ENCODE assay signal across 15 cellular contexts in the genomic region with DNA sequence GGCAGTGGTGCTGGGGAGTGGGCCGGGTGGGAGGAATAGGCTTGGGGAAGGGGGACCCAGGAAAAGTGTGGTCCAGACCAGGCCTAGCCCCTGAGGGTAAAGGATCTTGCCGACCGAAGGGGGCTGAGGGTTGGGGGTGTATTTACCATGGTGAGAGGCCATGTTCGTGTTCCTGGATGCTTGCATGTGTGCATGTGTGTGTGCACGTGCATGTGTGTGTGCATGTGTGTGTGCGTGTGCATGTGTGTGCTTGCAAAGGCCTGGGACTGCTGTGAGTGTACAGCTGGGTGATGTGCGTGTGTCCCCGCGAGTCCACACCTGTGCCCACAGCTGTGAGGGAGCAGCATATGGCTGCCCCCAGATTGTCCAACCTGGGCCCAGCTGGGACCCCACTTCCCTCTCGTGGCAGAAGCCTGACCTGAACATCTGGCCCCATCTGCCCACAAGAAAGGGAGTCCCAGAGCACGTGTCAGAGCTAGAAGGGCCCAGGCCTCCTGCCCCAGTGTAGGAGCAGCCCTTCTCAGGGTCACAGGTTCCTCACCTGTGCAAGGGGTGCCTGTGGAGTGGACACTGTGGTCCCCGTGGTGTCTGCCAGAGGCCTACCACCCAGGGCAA. TPM values are rescaled to one million over a fixed set of nuclear protein-coding genes. Genes with fewer than 3 reads are reported as not detected.
DNase-seq lines count a peak whose midpoint lies in the region; ATAC-seq and TF ChIP-seq lines count a peak whose summit lies in the region.
"Had no signal": no experiment of that assay in that cellular context is flagged by ENCODE, and none has a peak within 500 bp of the region (broad histone marks: within the 10 kb centered on the region; RNA-seq: fewer than 3 reads in every experiment).

No MANE protein-coding gene starts in this region.

- peaks cover 2% of the 10 kb centered on the region for H3K9me3 Mint-ChIP-seq in activated CD4-positive, alpha-beta T cell treated with anti-CD3 and anti-CD28 coated beads, Interleukin-2, amount 10 ng/mL, durations not matched to agents 7 days and 5 days
- H3K9me3 Mint-ChIP-seq: T-helper 1 cell treated with Interleukin-12 subunit alpha and Interleukin-12 subunit beta and Interleukin-4 antibody, amounts not matched to agents 30 μg/mL and 1 μg/mL, for 36 hours had no signal

- intact Hi-C loops in esophagus squamous epithelium (cut with DNase I) (no loop called here), gastrocnemius medialis (cut with DNase I; ENCODE audit: low total_unique reads) (no loop called here)

- H3K4me3 ChIP-seq in esophagus squamous epithelium (no peak overlapping the region), skin epidermis (no peak overlapping the region), gastrocnemius medialis (no peak overlapping the region)
- H3K4me3 ChIP-seq: testis had no signal

- 73% methylated on average over 10 of the region's 12 CpGs; no CpG with 5 or more reads in 1 of the 2 donors for WGBS in esophagus squamous epithelium, 2 donors

- TF ChIP-seq CTCF in esophagus squamous epithelium (IDR thresholded peaks at IDR 0.05): no peak
- TF ChIP-seq CTCF in gastrocnemius medialis (IDR thresholded peaks at IDR 0.05 in 4 of 5, conservative IDR thresholded peaks at IDR 0.05 in 1 of 5): no peak

- ATAC-seq in gastrocnemius medialis: no peak
- ATAC-seq in HG03460 (IDR thresholded peaks at IDR 0.05; ENCODE audit: unreplicated experiment): no peak

- H3K36me3 ChIP-seq in esophagus squamous epithelium (no peaks in the 10 kb centered on the region), gastrocnemius medialis (no peaks in the 10 kb centered on the region)

- no peaks in the 10 kb centered on the region for H3K27me3 Mint-ChIP-seq in activated CD4-positive, alpha-beta T cell treated with anti-CD3 and anti-CD28 coated beads, Interleukin-2, amount 10 ng/mL, durations not matched to agents 7 days and 5 days

- peaks cover 62% of the 10 kb centered on the region for H3K4me1 Mint-ChIP-seq in activated CD4-positive, alpha-beta T cell treated with anti-CD3 and anti-CD28 coated beads, Interleukin-2, amount 10 ng/mL, durations not matched to agents 7 days and 5 days

- peak overlapping the region; percentile 88 for H3K27ac Mint-ChIP-seq in activated CD4-positive, alpha-beta T cell treated with anti-CD3 and anti-CD28 coated beads, Interleukin-2, amount 10 ng/mL, durations not matched to agents 7 days and 5 days

- H3K27me3 ChIP-seq in esophagus squamous epithelium: no peaks in the 10 kb centered on the region
- no peaks in the 10 kb centered on the region for H3K27me3 ChIP-seq in gastrocnemius medialis
- H3K27me3 ChIP-seq: testis had no signal

- H3K4me3 Mint-ChIP-seq in activated CD4-positive, alpha-beta T cell treated with anti-CD3 and anti-CD28 coated beads, Interleukin-2, amount 10 ng/mL, durations not matched to agents 7 days and 5 days: no peak overlapping the region
- H3K4me3 Mint-ChIP-seq: T-helper 1 cell treated with Interleukin-12 subunit alpha and Interleukin-12 subunit beta and Interleukin-4 antibody, amounts not matched to agents 30 μg/mL and 1 μg/mL, for 36 hours had no signal

- CTCF ChIA-PET in activated CD4-positive, alpha-beta T cell treated with anti-CD3 and anti-CD28 coated beads, Interleukin-2, amount 10 ng/mL, durations not matched to agents 7 days and 5 days (lab: Charles Lee): interaction anchor here (1.2 to 1.6 kb wide), 2 partner anchors 13 to 14 kb away, joined by 4 to 5 read pairs; no protein-coding TSS in a partner anchor

- H3K36me3 Mint-ChIP-seq in activated CD4-positive, alpha-beta T cell treated with anti-CD3 and anti-CD28 coated beads, Interleukin-2, amount 10 ng/mL, durations not matched to agents 7 days and 5 days (ENCODE audit: low read depth): peaks cover 4% of the 10 kb centered on the region

- H3K9me3 ChIP-seq in esophagus squamous epithelium (no peaks in the 10 kb centered on the region), gastrocnemius medialis (no peaks in the 10 kb centered on the region)
- H3K9me3 ChIP-seq: testis had no signal

- H3K4me1 ChIP-seq in esophagus squamous epithelium (peaks cover 24 to 55% (median 29%) of the 10 kb centered on the region in 3 donors), gastrocnemius medialis (peaks cover 12 to 24% of the 10 kb centered on the region in 2 donors)

- POLR2A ChIA-PET in activated CD4-positive, alpha-beta T cell treated with anti-CD3 and anti-CD28 coated beads, Interleukin-2, amount 10 ng/mL, durations not matched to agents 7 days and 5 days (lab: Charles Lee): no interaction called here

- H3K27ac ChIP-seq in esophagus squamous epithelium (peak overlapping the region in 3 of 4 donors; percentile 49 to 88 (median 82)), skin epidermis (peak overlapping the region in 16 of 21 experiments; percentile 9 to 86 (median 64)), gastrocnemius medialis (peak overlapping the region in 2 of 4 donors; percentile 41 to 68), substantia nigra (ENCODE audit: low read depth, low read length, poor library complexity, severe bottlenecking) (no peak overlapping the region)
- H3K27ac ChIP-seq: testis had no signal

- no peak for DNase-seq in activated CD4-positive, alpha-beta T cell treated with anti-CD3 and anti-CD28 coated beads, Interleukin-2, amount 10 ng/mL, durations not matched to agents 7 days and 5 days
- DNase-seq in activated CD4-positive, alpha-beta T cell treated with anti-CD3 and anti-CD28 coated beads for 4 hours: no peak
- DNase-seq in NCI-H69 (lab: John Stamatoyannopoulos, UW) (peak; percentile 42), esophagus squamous epithelium (lab: John Stamatoyannopoulos, UW) (no peak), gastrocnemius medialis (no peak), substantia nigra (lab: John Stamatoyannopoulos, UW) (no peak)
- DNase-seq: ACHN; effector CD8-positive, alpha-beta T cell; NCI-H1092; NCI-H526 treated with DMSO at 0.1 percent for 48 hours; testis had no signal

- in situ Hi-C loops in gastrocnemius medialis (cut with MboI; ENCODE audit: low sequenced_read_pairs in 4 of 4): loop anchor here in 1 of 4 donors (5.0 kb wide), 1 partner anchor 62 kb away; no protein-coding TSS in a partner anchor

- TF ChIP-seq POLR2A in esophagus squamous epithelium (IDR thresholded peaks at IDR 0.05): no peak
- TF ChIP-seq POLR2A in gastrocnemius medialis (IDR thresholded peaks at IDR 0.05): no peak

RNA-seq across cellular contexts. Expression of a gene that starts 8.4 kb away (rescaled TPM):
- total RNA-seq in activated CD4-positive, alpha-beta T cell treated with anti-CD3 and anti-CD28 coated beads, Interleukin-2, amount 10 ng/mL, durations not matched to agents 7 days and 5 days: 1 to 10 TPM; 2.4 to 2.5 TPM
- total RNA-seq in esophagus squamous epithelium (10 to 100 TPM in 1 of 4 donors, 1 to 10 TPM in 3; 1.9 to 13.2 (median 6.1) TPM), gastrocnemius medialis (1 to 10 TPM in 3 of 4 donors, under 1 TPM in 1; 0.46 to 4.6 (median 2.8) TPM)
- total RNA-seq: pulmonary artery endothelial cell had no signal

RNA-seq across cellular contexts. Expression of a gene that starts 11.0 kb away (rescaled TPM):
- 1 to 10 TPM; 1.1 to 1.6 TPM for total RNA-seq in activated CD4-positive, alpha-beta T cell treated with anti-CD3 and anti-CD28 coated beads, Interleukin-2, amount 10 ng/mL, durations not matched to agents 7 days and 5 days
- total RNA-seq in esophagus squamous epithelium (10 to 100 TPM; 22.3 to 37.2 (median 27.6) TPM), gastrocnemius medialis (1 to 10 TPM; 1.9 to 9.7 (median 7.0) TPM)

RNA-seq across cellular contexts. Expression of a gene that starts 19.7 kb away (rescaled TPM):
- 10 to 100 TPM; 47.4 to 48.0 TPM for total RNA-seq in activated CD4-positive, alpha-beta T cell treated with anti-CD3 and anti-CD28 coated beads, Interleukin-2, amount 10 ng/mL, durations not matched to agents 7 days and 5 days
- 10 to 100 TPM; 43.8 to 65.5 (median 56.8) TPM for total RNA-seq in esophagus squamous epithelium
- 10 to 100 TPM; 40.1 to 73.5 (median 64.8) TPM for total RNA-seq in gastrocnemius medialis

RNA-seq across cellular contexts. Expression of a gene that starts 22.2 kb away (rescaled TPM):
- total RNA-seq in activated CD4-positive, alpha-beta T cell treated with anti-CD3 and anti-CD28 coated beads, Interleukin-2, amount 10 ng/mL, durations not matched to agents 7 days and 5 days: 1 to 10 TPM; 8.5 to 9.4 TPM
- total RNA-seq in esophagus squamous epithelium (10 to 100 TPM in 2 of 4 donors, 1 to 10 TPM in 2; 6.8 to 24.0 (median 11.3) TPM), gastrocnemius medialis (10 to 100 TPM; 30.3 to 59.7 (median 40.4) TPM)

RNA-seq across cellular contexts. Expression of a gene that starts 33.6 kb away (rescaled TPM):
- not detected for total RNA-seq in activated CD4-positive, alpha-beta T cell treated with anti-CD3 and anti-CD28 coated beads, Interleukin-2, amount 10 ng/mL, durations not matched to agents 7 days and 5 days
- total RNA-seq in esophagus squamous epithelium: not detected
- total RNA-seq in gastrocnemius medialis: not detected
- total RNA-seq: pulmonary artery endothelial cell had no signal
